In the genomic region with DNA sequence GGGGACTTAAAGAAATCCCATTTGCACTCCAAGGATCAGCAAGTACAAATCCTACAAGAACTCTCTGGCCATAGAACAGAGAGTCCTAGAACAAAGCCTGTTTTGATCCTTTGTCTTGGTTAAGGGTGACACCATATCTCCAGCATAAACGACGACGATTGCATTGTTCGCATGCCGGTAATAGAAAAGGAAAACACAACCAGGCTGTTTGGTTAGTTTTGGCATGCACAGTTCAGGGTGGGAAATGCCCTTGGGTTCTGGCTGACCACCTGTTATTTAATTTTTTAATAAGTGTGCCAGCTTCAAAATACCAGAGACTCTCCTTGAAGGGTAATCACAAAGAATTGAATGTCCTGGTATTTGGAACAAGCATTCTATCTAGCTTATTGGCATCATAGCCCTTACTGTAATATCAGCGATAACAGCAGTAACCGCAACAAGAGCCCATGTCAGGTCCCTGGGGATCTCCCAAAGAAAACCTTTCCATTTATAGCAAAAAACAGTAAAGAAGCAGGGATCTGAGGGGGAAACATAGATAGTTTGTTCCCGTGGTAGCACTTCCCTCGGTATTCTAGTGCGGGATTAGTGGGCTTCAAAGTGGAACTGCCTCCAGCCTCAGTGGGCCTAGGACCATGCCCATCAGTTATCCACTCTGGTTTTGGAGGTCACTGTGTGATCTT, we compare ENCODE assay signal across 20 cellular contexts.
DNase-seq lines count a peak whose midpoint lies in the region; ATAC-seq and TF ChIP-seq lines count a peak whose summit lies in the region.
"Had no signal": no experiment of that assay in that cellular context is flagged by ENCODE, and none has a peak within 500 bp of the region (broad histone marks: within the 10 kb centered on the region; RNA-seq: fewer than 3 reads in every experiment).

No MANE protein-coding gene starts in this region.

- in situ Hi-C loops in brain microvascular endothelial cell (cut with HindIII; ENCODE audit: low pct_ligation_motif_present, low sequenced_read_pairs) (no loop called here), GM13977 (cut with MboI; ENCODE audit: low pct_unique_long_range_greater_than_20kb, low sequenced_read_pairs, unreplicated experiment) (no loop called here)

- ATAC-seq in GM18858 (IDR thresholded peaks at IDR 0.05; ENCODE audit: unreplicated experiment) (no peak), HG02852 (IDR thresholded peaks at IDR 0.05; ENCODE audit: unreplicated experiment) (no peak)
- ATAC-seq: effector memory CD8-positive, alpha-beta T cell had no signal

- H3K4me3 ChIP-seq in brain microvascular endothelial cell (ENCODE audit: low read depth, low read length) (no peak overlapping the region), subcutaneous abdominal adipose tissue (ENCODE audit: low read depth in 1 of 5, low read length in 5 of 5) (no peak overlapping the region)
- H3K4me3 ChIP-seq: ovary had no signal

- H3K27ac ChIP-seq in brain microvascular endothelial cell (peak overlapping the region; percentile 97), subcutaneous abdominal adipose tissue (ENCODE audit: low read depth, low read length) (peak overlapping the region; percentile 55)
- H3K27ac ChIP-seq: C4-2B, ovary had no signal

- no peaks in the 10 kb centered on the region for H3K27me3 ChIP-seq in brain microvascular endothelial cell (replicated peaks)
- no peaks in the 10 kb centered on the region for H3K27me3 ChIP-seq in subcutaneous abdominal adipose tissue (ENCODE audit: control insufficient read depth in 5 of 5, insufficient read depth in 4 of 5, low read length in 5 of 5)
- H3K27me3 ChIP-seq: ovary had no signal

- H3K9ac ChIP-seq in subcutaneous abdominal adipose tissue (ENCODE audit: low read length in 5 of 5) = no peak overlapping the region

- peak; percentile 88 for DNase-seq in LHCN-M2 (ENCODE audit: low read depth)
- peak; percentile 52 for DNase-seq in brain microvascular endothelial cell
- peak; percentile 76 to 81 for DNase-seq in lung microvascular endothelial cell (ENCODE audit: low read depth in 2 of 2)
- DNase-seq in SIG-M5 (lab: John Stamatoyannopoulos, UW) = no peak
- DNase-seq in GM13977 (ENCODE audit: low spot score) = no peak
- DNase-seq: activated CD4-positive, alpha-beta T cell treated with anti-CD3 and anti-CD28 coated beads for 48 hours; activated CD8-positive, alpha-beta memory T cell treated with anti-CD3 and anti-CD28 coated beads, Interleukin-2, amount 50 U/mL, for 48 hours; activated gamma-delta T cell; DMS153; effector memory CD8-positive, alpha-beta T cell; Karpas-422; left cardiac atrium; NCI-H1417 treated with DMSO at 0.1 percent for 48 hours; NCI-H774; ovary; stimulated activated CD8-positive, alpha-beta memory T cell treated with anti-CD3 and anti-CD28 coated beads, Interleukin-4, amount 100 ng/mL, for 48 hours had no signal

- H3K36me3 ChIP-seq in brain microvascular endothelial cell (replicated peaks) (no peaks in the 10 kb centered on the region), subcutaneous abdominal adipose tissue (ENCODE audit: control insufficient read depth in 5 of 5, insufficient read depth in 5 of 5, low read length in 5 of 5) (no peaks in the 10 kb centered on the region)
- H3K36me3 ChIP-seq: ovary had no signal

- TF ChIP-seq CTCF in brain microvascular endothelial cell (IDR thresholded peaks at IDR 0.05; ENCODE audit: low read depth, low read length, missing control alignments) = no peak
- TF ChIP-seq CTCF in GM13977 (IDR thresholded peaks at IDR 0.05; ENCODE audit: extremely low read depth, insufficient read depth, missing control alignments) = no peak

- H3K9me3 ChIP-seq in subcutaneous abdominal adipose tissue (ENCODE audit: control insufficient read depth in 5 of 5, low read length in 5 of 5) = no peaks in the 10 kb centered on the region
- H3K9me3 ChIP-seq: ovary had no signal

- peaks cover 0 to 39% (median 2%) of the 10 kb centered on the region in 5 donors for H3K4me1 ChIP-seq in subcutaneous abdominal adipose tissue (ENCODE audit: control insufficient read depth in 5 of 5, insufficient read depth in 5 of 5, low read length in 5 of 5)

Comparison
In these comparisons a context has a peak if more than half of its experiments do, and no peak if none do; other contexts are left out.
1. DNase-seq: peak in LHCN-M2 (single experiment), brain microvascular endothelial cell (single experiment) and lung microvascular endothelial cell (2 of 2); none in SIG-M5 (single experiment) and GM13977 (single experiment).